ENCODE assay signal across 18 cellular contexts in the genomic region with DNA sequence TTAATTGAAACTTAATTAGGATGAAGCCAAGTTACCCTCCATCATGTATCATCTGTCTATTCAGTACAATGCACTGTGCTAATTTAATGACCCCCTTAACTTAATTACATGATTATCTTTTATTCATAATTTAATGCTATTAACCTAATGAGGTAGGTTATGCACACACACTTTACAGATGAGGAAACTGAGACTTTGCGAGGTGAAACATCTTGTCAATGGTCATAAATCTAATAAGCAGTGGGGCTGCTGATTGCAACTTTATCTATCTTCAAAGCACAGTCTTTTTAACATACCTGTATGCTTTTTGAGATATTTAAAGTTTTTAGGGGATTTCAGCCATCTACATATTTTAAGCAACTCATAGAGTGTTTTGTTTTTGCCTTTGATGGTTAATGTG. TPM values are rescaled to one million over a fixed set of nuclear protein-coding genes. Genes with fewer than 3 reads are reported as not detected.
DNase-seq lines count a peak whose midpoint lies in the region; ATAC-seq, FAIRE-seq and TF ChIP-seq lines count a peak whose summit lies in the region.
"Had no signal": no experiment of that assay in that cellular context is flagged by ENCODE, and none has a peak within 500 bp of the region (broad histone marks: within the 10 kb centered on the region; RNA-seq: fewer than 3 reads in every experiment).

No MANE protein-coding gene starts in this region.

- H3K27ac Mint-ChIP-seq in H9 = peak overlapping the region in 2 of 3 experiments; percentile 82 to 99; a peak in 3 of 7 replicates
- H3K27ac Mint-ChIP-seq in stimulated activated naive B cell treated with anti-CD40 and anti-IgM and Interleukin-4, amounts not matched to agents 10 μg/mL and 1 μg/mL and 100 μg/mL, for 72 hours = no peak overlapping the region
- H3K27ac Mint-ChIP-seq: activated T-helper 17 cell treated with anti-CD3 and anti-CD28 coated beads, Interleukin-2, amount 50 U/mL, for 72 hours; T-helper 2 cell treated with Interferon-gamma antibody and Interleukin-4, amounts not matched to agents 5 μg/mL and 100 μg/mL, for 36 hours had no signal

- TF ChIP-seq CTCF in H9 (conservative IDR thresholded peaks at IDR 0.05) (no peak), OCI-LY3 (IDR thresholded peaks at IDR 0.05; ENCODE audit: low read depth, low read length) (no peak), hepatocyte (IDR thresholded peaks at IDR 0.05; ENCODE audit: poor library complexity) (no peak), D721Med (IDR thresholded peaks at IDR 0.05; ENCODE audit: insufficient read depth, missing control alignments) (no peak)

- H4K20me1 ChIP-seq in H9 (ENCODE audit: control insufficient read depth, insufficient read depth, insufficient read length) = no peaks in the 10 kb centered on the region
- no peaks in the 10 kb centered on the region for H4K20me1 ChIP-seq in OCI-LY3 (ENCODE audit: insufficient read depth, low read length)
- H4K20me1 ChIP-seq in hepatocyte (ENCODE audit: insufficient read depth, poor library complexity, severe bottlenecking) = no peaks in the 10 kb centered on the region

- H3T11ph ChIP-seq in H9 (ENCODE audit: low read length) = no peak overlapping the region

- peaks cover 9% of the 10 kb centered on the region; the same call in 1 of the 2 replicates for H3K4me1 ChIP-seq in H9 (ENCODE audit: insufficient read depth, low read length)
- H3K4me1 ChIP-seq in OCI-LY3 (ENCODE audit: low read length) = peaks cover 63% of the 10 kb centered on the region
- peaks cover 28% of the 10 kb centered on the region for H3K4me1 ChIP-seq in hepatocyte (ENCODE audit: insufficient read depth)
- H3K4me1 ChIP-seq: gastrocnemius medialis had no signal

- no CpG with 5 or more reads among the region's 1 CpG for WGBS in H9 (ENCODE audit: extremely low coverage, insufficient read length, low lambda C conversion rate)
- 72% methylated on average over 1 of the region's 1 CpG for WGBS in hepatocyte (ENCODE audit: low lambda C conversion rate, missing lambda C conversion rate)

- no peak overlapping the region for H3K14ac ChIP-seq in H9 (ENCODE audit: insufficient read depth, low read length)

- H2AK5ac ChIP-seq in H9 (ENCODE audit: insufficient read length, low read length) = no peak overlapping the region

- no peak overlapping the region for H3K4me2 ChIP-seq in H9 (ENCODE audit: insufficient read depth, insufficient read length, low read length)
- H3K4me2 ChIP-seq in OCI-LY3 (ENCODE audit: low read length) = peak overlapping the region; percentile 72
- peak overlapping the region; percentile 60 for H3K4me2 ChIP-seq in hepatocyte

- peak overlapping the region; percentile 75 for H3K4me3 ChIP-seq in OCI-LY3 (ENCODE audit: low read length)
- H3K4me3 ChIP-seq in hepatocyte = peak overlapping the region; percentile 18
- H3K4me3 ChIP-seq: gastrocnemius medialis had no signal

- H3K79me2 ChIP-seq in H9 (ENCODE audit: insufficient read depth, low read length) = no peaks in the 10 kb centered on the region
- peaks cover 44% of the 10 kb centered on the region for H3K79me2 ChIP-seq in OCI-LY3 (ENCODE audit: low read length)
- peaks cover 36% of the 10 kb centered on the region for H3K79me2 ChIP-seq in hepatocyte

- no peak overlapping the region for H3K56ac ChIP-seq in H9 (ENCODE audit: insufficient read length, low read depth, low read length)

- no peak overlapping the region for H2BK15ac ChIP-seq in H9 (ENCODE audit: low read depth, low read length)

- H2BK20ac ChIP-seq in H9 (ENCODE audit: low read depth, low read length, poor library complexity, severe bottlenecking) = no peak overlapping the region

- no peak overlapping the region for H4K91ac ChIP-seq in H9 (ENCODE audit: insufficient read length, low read depth, low read length)

- DNase-seq in H9 (no peak), hepatocyte (ENCODE audit: low spot score) (no peak), GM19239 (ENCODE audit: insufficient read length, low spot score) (no peak), D721Med (ENCODE audit: insufficient read length, low spot score) (no peak)
- DNase-seq in stimulated activated naive B cell treated with anti-CD40 and anti-IgM and Interleukin-4, amounts not matched to agents 10 μg/mL and 1 μg/mL and 100 μg/mL, for 72 hours = no peak
- DNase-seq: activated CD4-positive, alpha-beta T cell treated with anti-CD3 and anti-CD28 coated beads, Interleukin-2, amount 50 U/mL, for 48 hours; C1 segment of cervical spinal cord; effector CD8-positive, alpha-beta T cell; gastrocnemius medialis; GDM1; GOT3; NCI-H2227 treated with DMSO at 0.1 percent for 48 hours; stimulated activated CD4-positive, alpha-beta T cell treated with anti-CD3 and anti-CD28 coated beads, Interleukin-4, amount 100 ng/mL, for 4 hours had no signal

- H3K18ac ChIP-seq in H9 (ENCODE audit: insufficient read length, low read depth, low read length) = no peak overlapping the region

- H3K27me3 ChIP-seq in H9 (ENCODE audit: insufficient read depth, low read length) (no peaks in the 10 kb centered on the region), OCI-LY3 (ENCODE audit: low read depth, low read length) (no peaks in the 10 kb centered on the region), hepatocyte (no peaks in the 10 kb centered on the region)
- H3K27me3 ChIP-seq: gastrocnemius medialis had no signal

- no peak overlapping the region for H4K8ac ChIP-seq in H9 (replicated peaks; ENCODE audit: insufficient read length, low read depth, low read length)

- peak overlapping the region; percentile 56 to 72 for H3K4me3 Mint-ChIP-seq in H9
- peak overlapping the region; percentile 69 to 78 for H3K4me3 Mint-ChIP-seq in stimulated activated naive B cell treated with anti-CD40 and anti-IgM and Interleukin-4, amounts not matched to agents 10 μg/mL and 1 μg/mL and 100 μg/mL, for 72 hours
- H3K4me3 Mint-ChIP-seq: activated T-helper 17 cell treated with anti-CD3 and anti-CD28 coated beads, Interleukin-2, amount 50 U/mL, for 72 hours; T-helper 2 cell treated with Interferon-gamma antibody and Interleukin-4, amounts not matched to agents 5 μg/mL and 100 μg/mL, for 36 hours had no signal

- no peak overlapping the region for H2BK120ac ChIP-seq in H9 (ENCODE audit: low read depth, low read length, poor library complexity, severe bottlenecking)

- H3K36me3 ChIP-seq in OCI-LY3 (replicated peaks; ENCODE audit: low read depth, low read length) (no peaks in the 10 kb centered on the region), hepatocyte (replicated peaks; ENCODE audit: insufficient read depth, low read depth) (no peaks in the 10 kb centered on the region)
- H3K36me3 ChIP-seq: gastrocnemius medialis had no signal

- H3K27ac ChIP-seq in H9 (ENCODE audit: insufficient read length, low read depth, low read length) = no peak overlapping the region
- peak overlapping the region; percentile 96 for H3K27ac ChIP-seq in OCI-LY3 (ENCODE audit: low read length)
- peak overlapping the region; percentile 97 for H3K27ac ChIP-seq in hepatocyte
- H3K27ac ChIP-seq: gastrocnemius medialis, RWPE1 had no signal

- peak overlapping the region; percentile 74 for H2BK12ac ChIP-seq in H9 (ENCODE audit: insufficient read length, low read depth, low read length)

- no peak for FAIRE-seq in GM19239 (lab: Jason Lieb, UNC)
- no peak for FAIRE-seq in D721Med (lab: Jason Lieb, UNC)

- H3K9ac ChIP-seq in H9 (ENCODE audit: extremely low read depth, insufficient read length, low read length) (no peak overlapping the region), OCI-LY3 (ENCODE audit: low read length) (peak overlapping the region; percentile 69)

- H3K4ac ChIP-seq in H9 (ENCODE audit: low read depth, low read length) = no peak overlapping the region

- H3K4me1 Mint-ChIP-seq in H9 = peaks cover 38 to 40% of the 10 kb centered on the region in 2 experiments
- peaks cover 37 to 65% of the 10 kb centered on the region in 2 donors for H3K4me1 Mint-ChIP-seq in stimulated activated naive B cell treated with anti-CD40 and anti-IgM and Interleukin-4, amounts not matched to agents 10 μg/mL and 1 μg/mL and 100 μg/mL, for 72 hours

- peaks cover 0 to 5% of the 10 kb centered on the region in 2 experiments; a peak in 2 of 5 replicates for H3K9me3 Mint-ChIP-seq in H9
- peaks cover 4 to 15% of the 10 kb centered on the region in 2 donors for H3K9me3 Mint-ChIP-seq in stimulated activated naive B cell treated with anti-CD40 and anti-IgM and Interleukin-4, amounts not matched to agents 10 μg/mL and 1 μg/mL and 100 μg/mL, for 72 hours
- H3K9me3 Mint-ChIP-seq: T-helper 2 cell treated with Interferon-gamma antibody and Interleukin-4, amounts not matched to agents 5 μg/mL and 100 μg/mL, for 36 hours had no signal

- H3K36me3 Mint-ChIP-seq in H9 (ENCODE audit: insufficient read depth in 1 of 3, low read depth in 3 of 3) = peaks cover 0 to 7% (median 5%) of the 10 kb centered on the region in 3 experiments; a peak in 4 of 7 replicates
- peaks cover 4 to 16% of the 10 kb centered on the region in 2 donors for H3K36me3 Mint-ChIP-seq in stimulated activated naive B cell treated with anti-CD40 and anti-IgM and Interleukin-4, amounts not matched to agents 10 μg/mL and 1 μg/mL and 100 μg/mL, for 72 hours

- H4K5ac ChIP-seq in H9 (ENCODE audit: insufficient read length, low read depth, low read length) = no peak overlapping the region

- H3K27me3 Mint-ChIP-seq in H9 (ENCODE audit: low read depth) = no peaks in the 10 kb centered on the region
- no peaks in the 10 kb centered on the region for H3K27me3 Mint-ChIP-seq in stimulated activated naive B cell treated with anti-CD40 and anti-IgM and Interleukin-4, amounts not matched to agents 10 μg/mL and 1 μg/mL and 100 μg/mL, for 72 hours

- no peaks in the 10 kb centered on the region for H3K79me1 ChIP-seq in H9 (ENCODE audit: insufficient read depth, low read depth, low read length, poor library complexity, severe bottlenecking)

- no peak for ATAC-seq in stimulated activated naive B cell treated with anti-CD40 and anti-IgM and Interleukin-4, amounts not matched to agents 10 μg/mL and 1 μg/mL and 100 μg/mL, for 72 hours (replicated peaks)
- ATAC-seq in GM18520 (IDR thresholded peaks at IDR 0.05; ENCODE audit: unreplicated experiment) = no peak
- ATAC-seq: activated T-helper 17 cell treated with anti-CD3 and anti-CD28 coated beads, Interleukin-2, amount 50 U/mL, for 72 hours; gastrocnemius medialis had no signal

- H2AFZ ChIP-seq in H9 (ENCODE audit: low read length) = no peak overlapping the region
- H2AFZ ChIP-seq in OCI-LY3 (ENCODE audit: low read depth, low read length) = no peak overlapping the region
- H2AFZ ChIP-seq in hepatocyte = no peak overlapping the region

- no peak overlapping the region for H2BK5ac ChIP-seq in H9 (ENCODE audit: insufficient read length, low read length)

- no peaks in the 10 kb centered on the region for H3K9me3 ChIP-seq in H9 (ENCODE audit: control insufficient read depth, low read depth, low read length)
- H3K9me3 ChIP-seq in OCI-LY3 (ENCODE audit: insufficient read depth, low read length) = peaks cover 3% of the 10 kb centered on the region; the same call in 1 of the 2 replicates
- no peaks in the 10 kb centered on the region for H3K9me3 ChIP-seq in hepatocyte (ENCODE audit: low read depth)
- H3K9me3 ChIP-seq: gastrocnemius medialis had no signal

- no peaks in the 10 kb centered on the region for H3K23me2 ChIP-seq in H9 (ENCODE audit: insufficient read length, low read depth, low read length, poor library complexity, severe bottlenecking)

- no peaks in the 10 kb centered on the region for H3K9me2 ChIP-seq in hepatocyte (replicated peaks; ENCODE audit: insufficient read depth)

- no peak overlapping the region for H3K23ac ChIP-seq in H9 (ENCODE audit: insufficient read length, low read depth, low read length)

RNA-seq across cellular contexts. Expression of a gene that starts 0.5 kb away (rescaled TPM):
- 9.8 and 11.0 TPM in 2 replicates for total RNA-seq in H9 (2021)
- 42.9 and 46.0 TPM in 2 replicates for total RNA-seq in hepatocyte
- 6.9 and 7.2 TPM in 2 replicates for polyA plus RNA-seq in hepatocyte
- total RNA-seq: gastrocnemius medialis had no signal
